ENCODE assay signal across 31 cellular contexts in genomic region chr1:244174922-244175521, GRCh38.
"Had no signal": no experiment of that assay in that cellular context is flagged by ENCODE, and none has a peak within 500 bp of the region (broad histone marks: within the 10 kb centered on the region; RNA-seq: fewer than 3 reads in every experiment).

No MANE protein-coding gene starts in this region.

- H3K27me3 Mint-ChIP-seq: activated naive CD4-positive, alpha-beta T cell treated with anti-CD3 and anti-CD28 coated beads, Interleukin-2, amount 10 ng/mL, durations not matched to agents 7 days and 5 days; activated naive CD8-positive, alpha-beta T cell; activated naive CD8-positive, alpha-beta T cell treated with anti-CD3 and anti-CD28 coated beads, Interleukin-2, amount 50 U/mL, for 24 hours had no signal

- ATAC-seq: activated CD8-positive, alpha-beta T cell treated with anti-CD3 and anti-CD28 coated beads, Interleukin-2, amount 10 ng/mL, durations not matched to agents 7 days and 5 days; activated naive CD8-positive, alpha-beta T cell treated with anti-CD3 and anti-CD28 coated beads, Interleukin-2, amount 50 U/mL, for 24 hours; activated T-cell treated with anti-CD3 and anti-CD28 coated beads, Interleukin-2, amount 50 U/mL, for 4 hours; Panc1 had no signal

- H3K9me3 ChIP-seq: MG63, SJSA1, SK-N-SH had no signal

- H3K4me3 ChIP-seq: MG63, SJSA1 had no signal

- DNase-seq: activated B cell treated with CpG ODN at 0.5 μM for 24 hours; activated CD4-positive, alpha-beta T cell treated with anti-CD3 and anti-CD28 coated beads for 4 hours; activated CD4-positive, alpha-beta T cell treated with anti-CD3 and anti-CD28 coated beads, Interleukin-2, amount 50 U/mL, for 1 hour; activated CD4-positive, CD25-positive, alpha-beta regulatory T cell treated with anti-CD3 and anti-CD28 coated beads, Interleukin-2, amount 50 U/mL, for 72 hours; activated CD8-positive, alpha-beta T cell treated with anti-CD3 and anti-CD28 coated beads, Interleukin-2, amount 10 ng/mL, durations not matched to agents 7 days and 5 days; activated gamma-delta T cell treated with Interleukin-2 at 50 U/mL for 16 hours; activated naive CD4-positive, alpha-beta T cell treated with anti-CD3 and anti-CD28 coated beads, Interleukin-2, amount 10 ng/mL, durations not matched to agents 7 days and 5 days; activated naive CD8-positive, alpha-beta T cell treated with anti-CD3 and anti-CD28 coated beads, Interleukin-2, amount 50 U/mL, for 24 hours; activated T-cell treated with anti-CD3 and anti-CD28 coated beads for 4 hours; activated T-cell treated with anti-CD3 and anti-CD28 coated beads, Interleukin-2, amount 50 U/mL, for 4 hours; caudate nucleus; Kasumi-1; KG1; MG63; NCI-H1048; NCI-H1105 treated with DMSO at 0.1 percent for 48 hours; NCI-H1436; NCI-H1694; NCI-H1930; NCI-H2081 treated with DMSO at 0.1 percent for 48 hours; NCI-H345; NCI-H524 treated with DMSO at 0.1 percent for 48 hours; SHP77 treated with DMSO at 0.1 percent for 48 hours; SK-N-SH had no signal

- H3K4me2 ChIP-seq: SK-N-SH had no signal

- H3K9me2 ChIP-seq: SK-N-SH had no signal

- H3K9ac ChIP-seq: SK-N-SH had no signal

- H3K9me3 Mint-ChIP-seq: activated naive CD4-positive, alpha-beta T cell treated with anti-CD3 and anti-CD28 coated beads, Interleukin-2, amount 10 ng/mL, durations not matched to agents 7 days and 5 days; activated naive CD8-positive, alpha-beta T cell treated with anti-CD3 and anti-CD28 coated beads, Interleukin-2, amount 50 U/mL, for 24 hours; activated T-cell treated with anti-CD3 and anti-CD28 coated beads, Interleukin-2, amount 50 U/mL, for 4 hours; activated T-helper 1 cell treated with anti-CD3 and anti-CD28 coated beads, Interleukin-12 subunit alpha, Interleukin-12 subunit beta, Interleukin-2, Interleukin-4 antibody, amounts not matched to agents 30 ng/mL and 10 ng/mL and 1 ng/mL, durations not matched to agents 14 hours and 24 hours and 36 hours; brain; T-helper 1 cell treated with Interleukin-12 subunit alpha and Interleukin-12 subunit beta and Interleukin-4 antibody, amounts not matched to agents 30 μg/mL and 1 μg/mL, for 36 hours; T-helper 2 cell treated with Interferon-gamma antibody and Interleukin-4, amounts not matched to agents 5 μg/mL and 100 μg/mL, for 36 hours had no signal

- H3K27me3 ChIP-seq: MG63, SJSA1 had no signal

- H3K36me3 ChIP-seq: MG63, SJSA1 had no signal

- H3K36me3 Mint-ChIP-seq: activated naive CD4-positive, alpha-beta T cell treated with anti-CD3 and anti-CD28 coated beads, Interleukin-2, amount 10 ng/mL, durations not matched to agents 7 days and 5 days; activated naive CD8-positive, alpha-beta T cell; brain had no signal

- H3K4me1 Mint-ChIP-seq: activated B cell treated with CpG ODN at 0.5 μM for 24 hours; activated naive CD4-positive, alpha-beta T cell treated with anti-CD3 and anti-CD28 coated beads, Interleukin-2, amount 10 ng/mL, durations not matched to agents 7 days and 5 days; activated naive CD8-positive, alpha-beta T cell treated with anti-CD3 and anti-CD28 coated beads, Interleukin-2, amount 50 U/mL, for 24 hours had no signal

- H3K27ac ChIP-seq: SJSA1 had no signal

- H3K27ac Mint-ChIP-seq: activated B cell treated with CpG ODN at 0.5 μM for 24 hours; activated CD8-positive, alpha-beta T cell treated with anti-CD3 and anti-CD28 coated beads, Interleukin-2, amount 10 ng/mL, durations not matched to agents 7 days and 5 days; activated naive CD4-positive, alpha-beta T cell treated with anti-CD3 and anti-CD28 coated beads, Interleukin-2, amount 10 ng/mL, durations not matched to agents 7 days and 5 days; activated naive CD8-positive, alpha-beta T cell; activated naive CD8-positive, alpha-beta T cell treated with anti-CD3 and anti-CD28 coated beads, Interleukin-2, amount 50 U/mL, for 24 hours; activated T-helper 1 cell treated with anti-CD3 and anti-CD28 coated beads, Interleukin-12 subunit alpha, Interleukin-12 subunit beta, Interleukin-2, Interleukin-4 antibody, amounts not matched to agents 30 ng/mL and 10 ng/mL and 1 ng/mL, durations not matched to agents 14 hours and 24 hours and 36 hours; T-helper 1 cell treated with Interleukin-12 subunit alpha and Interleukin-12 subunit beta and Interleukin-4 antibody, amounts not matched to agents 30 μg/mL and 1 μg/mL, for 36 hours; T-helper 2 cell treated with Interferon-gamma antibody and Interleukin-4, amounts not matched to agents 5 μg/mL and 100 μg/mL, for 36 hours had no signal

- H3K4me3 Mint-ChIP-seq: activated B cell treated with CpG ODN at 0.5 μM for 24 hours; activated CD8-positive, alpha-beta T cell treated with anti-CD3 and anti-CD28 coated beads, Interleukin-2, amount 10 ng/mL, durations not matched to agents 7 days and 5 days; activated naive CD4-positive, alpha-beta T cell treated with anti-CD3 and anti-CD28 coated beads, Interleukin-2, amount 10 ng/mL, durations not matched to agents 7 days and 5 days; activated naive CD8-positive, alpha-beta T cell; activated naive CD8-positive, alpha-beta T cell treated with anti-CD3 and anti-CD28 coated beads, Interleukin-2, amount 50 U/mL, for 24 hours; activated T-cell treated with anti-CD3 and anti-CD28 coated beads, Interleukin-2, amount 50 U/mL, for 4 hours; activated T-helper 1 cell treated with anti-CD3 and anti-CD28 coated beads, Interleukin-12 subunit alpha, Interleukin-12 subunit beta, Interleukin-2, Interleukin-4 antibody, amounts not matched to agents 30 ng/mL and 10 ng/mL and 1 ng/mL, durations not matched to agents 14 hours and 24 hours and 36 hours; brain; T-helper 1 cell treated with Interleukin-12 subunit alpha and Interleukin-12 subunit beta and Interleukin-4 antibody, amounts not matched to agents 30 μg/mL and 1 μg/mL, for 36 hours; T-helper 2 cell treated with Interferon-gamma antibody and Interleukin-4, amounts not matched to agents 5 μg/mL and 100 μg/mL, for 36 hours had no signal
